ENCODE assay signal across 8 cellular contexts in genomic region chr15:74374648-74375302, GRCh38. TPM values are rescaled to one million over a fixed set of nuclear protein-coding genes. Genes with fewer than 3 reads are reported as not detected.
DNase-seq lines count a peak whose midpoint lies in the region; ATAC-seq, FAIRE-seq and TF ChIP-seq lines count a peak whose summit lies in the region.

No MANE protein-coding gene starts in this region.

- no peaks in the 10 kb centered on the region for H3K27me3 ChIP-seq in vagina

- H3K4me1 Mint-ChIP-seq in stimulated activated naive CD8-positive, alpha-beta T cell treated with anti-CD3 and anti-CD28 coated beads, Interleukin-15, Interleukin-2, amounts not matched to agents 100 ng/mL and 50 ng/mL, for 24 hours (ENCODE audit: low read depth) = peaks cover 62% of the 10 kb centered on the region

- H3K27ac ChIP-seq in vagina = no peak overlapping the region

- H3K36me3 ChIP-seq in vagina = no peaks in the 10 kb centered on the region

- H3K9me3 Mint-ChIP-seq in stimulated activated naive CD8-positive, alpha-beta T cell treated with anti-CD3 and anti-CD28 coated beads, Interleukin-15, Interleukin-2, amounts not matched to agents 100 ng/mL and 50 ng/mL, for 24 hours = no peaks in the 10 kb centered on the region

- H3K9me3 ChIP-seq in vagina = no peaks in the 10 kb centered on the region

- no peak for DNase-seq in stimulated activated naive CD8-positive, alpha-beta T cell treated with anti-CD3 and anti-CD28 coated beads, Interleukin-15, Interleukin-2, amounts not matched to agents 100 U/mL and 50 U/mL, for 24 hours
- DNase-seq in iPS-NIHi11 (ENCODE audit: low spot score) = peak; percentile 73
- no peak for DNase-seq in vagina (ENCODE audit: extremely low spot score in 2 of 2)
- DNase-seq in urothelium cell line (ENCODE audit: low spot score) = no peak
- DNase-seq in stimulated activated naive CD4-positive, alpha-beta T cell treated with Interleukin-2 at 50 U/mL for 16 hours (lab: John Stamatoyannopoulos, UW) = no peak
- DNase-seq in left colon = no peak

- H3K4me1 ChIP-seq in vagina = peaks cover 16% of the 10 kb centered on the region

- no peak for FAIRE-seq in urothelium cell line (lab: Jason Lieb, UNC)

- H3K36me3 Mint-ChIP-seq in stimulated activated naive CD8-positive, alpha-beta T cell treated with anti-CD3 and anti-CD28 coated beads, Interleukin-15, Interleukin-2, amounts not matched to agents 100 ng/mL and 50 ng/mL, for 24 hours (ENCODE audit: low read depth) = no peaks in the 10 kb centered on the region

- peaks cover 17% of the 10 kb centered on the region for H3K27me3 Mint-ChIP-seq in stimulated activated naive CD8-positive, alpha-beta T cell treated with anti-CD3 and anti-CD28 coated beads, Interleukin-15, Interleukin-2, amounts not matched to agents 100 ng/mL and 50 ng/mL, for 24 hours

- H3K4me3 ChIP-seq in WI38 (ENCODE audit: low read depth, low read length) = peak overlapping the region; percentile 74
- H3K4me3 ChIP-seq in vagina = peak overlapping the region; percentile 55 to 71

- TF ChIP-seq POLR2A in vagina (IDR thresholded peaks at IDR 0.05) = no peak

- no peak for ATAC-seq in stimulated activated naive CD8-positive, alpha-beta T cell treated with anti-CD3 and anti-CD28 coated beads, Interleukin-15, Interleukin-2, amounts not matched to agents 100 U/mL and 50 U/mL, for 24 hours
- no peak for ATAC-seq in left colon

- H3K4me3 Mint-ChIP-seq in stimulated activated naive CD8-positive, alpha-beta T cell treated with anti-CD3 and anti-CD28 coated beads, Interleukin-15, Interleukin-2, amounts not matched to agents 100 ng/mL and 50 ng/mL, for 24 hours = peak overlapping the region; percentile 81

- intact Hi-C loops in vagina (cut with DNase I) = loop anchor here (5.0 to 10.0 kb wide), 2 partner anchors 118 to 410 kb away; partner anchors contain the start of gene CSK
- intact Hi-C loops in left colon (cut with DNase I, micrococcal nuclease) = loop anchor here in 1 of 2 donors (5.0 to 10.0 kb wide), 2 partner anchors 63 to 250 kb away; no protein-coding TSS in a partner anchor

- H3K27ac Mint-ChIP-seq in stimulated activated naive CD8-positive, alpha-beta T cell treated with anti-CD3 and anti-CD28 coated beads, Interleukin-15, Interleukin-2, amounts not matched to agents 100 ng/mL and 50 ng/mL, for 24 hours = peak overlapping the region; percentile 36

- TF ChIP-seq CTCF in WI38 (IDR thresholded peaks at IDR 0.05; ENCODE audit: low read depth, low read length) (no peak), vagina (IDR thresholded peaks at IDR 0.05) (no peak)

RNA-seq across cellular contexts. Expression of gene CYP11A1, which starts 7.3 kb away (rescaled TPM):
- total RNA-seq in vagina = 8.8 TPM
- under 1 TPM in 1 of 2 donors, not detected in 1; 0.31 TPM for total RNA-seq in left colon

RNA-seq across cellular contexts. Expression of gene SEMA7A, which starts 59.0 kb away (rescaled TPM):
- 3.9 TPM for total RNA-seq in vagina
- total RNA-seq in left colon = 1 to 10 TPM in 1 of 2 donors, under 1 TPM in 1; 0.79 to 1.7 TPM
